In the genomic region with DNA sequence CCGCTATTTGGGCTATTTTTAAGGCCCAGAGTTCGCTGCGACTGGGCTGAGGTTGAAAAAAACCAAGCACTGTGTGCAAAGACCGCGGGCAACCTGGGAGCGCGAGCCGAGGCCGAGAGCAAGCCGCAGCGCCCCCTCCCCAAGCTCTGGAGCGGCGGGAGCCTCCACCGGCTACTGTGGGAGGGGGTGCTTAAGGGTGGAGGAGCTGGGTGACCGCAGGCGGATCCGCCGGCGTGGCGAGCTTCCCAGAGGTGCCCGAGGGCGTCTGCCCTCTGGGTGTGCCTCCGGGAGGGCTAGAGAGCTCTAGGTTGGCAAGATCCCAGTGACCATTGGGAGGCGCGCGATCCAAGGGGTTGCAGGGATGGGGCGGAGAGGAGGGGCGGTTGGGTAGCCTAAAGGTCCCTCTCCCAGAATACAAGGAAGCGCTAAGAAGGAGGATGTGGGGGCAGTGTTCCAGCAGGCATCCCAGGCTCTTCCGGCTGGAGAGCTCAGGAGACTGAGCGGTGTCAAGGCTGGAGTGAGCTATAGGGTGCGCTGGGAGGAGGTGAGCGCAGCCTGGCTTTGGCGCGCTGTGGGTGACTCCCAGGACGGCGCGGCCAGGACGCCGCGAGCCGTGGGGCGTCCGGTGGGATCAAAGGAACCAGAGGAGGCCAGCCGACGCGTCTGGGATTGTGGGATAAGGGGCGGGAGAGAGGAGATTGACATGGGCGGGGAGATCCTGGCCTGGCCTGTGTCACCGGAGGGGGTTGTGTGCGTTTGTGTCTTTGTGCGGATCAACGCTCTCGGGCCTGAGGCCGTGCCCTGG, we compare ENCODE assay signal across 1 cellular context.
TF ChIP-seq lines count a peak whose summit lies in the region.

No MANE protein-coding gene starts in this region.

TF ChIP-seq in HepG2, 621 proteins besides CTCF, POLR2A, EP300 and RAD21 (continued from another document and continues in another):
- TF ChIP-seq, protein P1, sequence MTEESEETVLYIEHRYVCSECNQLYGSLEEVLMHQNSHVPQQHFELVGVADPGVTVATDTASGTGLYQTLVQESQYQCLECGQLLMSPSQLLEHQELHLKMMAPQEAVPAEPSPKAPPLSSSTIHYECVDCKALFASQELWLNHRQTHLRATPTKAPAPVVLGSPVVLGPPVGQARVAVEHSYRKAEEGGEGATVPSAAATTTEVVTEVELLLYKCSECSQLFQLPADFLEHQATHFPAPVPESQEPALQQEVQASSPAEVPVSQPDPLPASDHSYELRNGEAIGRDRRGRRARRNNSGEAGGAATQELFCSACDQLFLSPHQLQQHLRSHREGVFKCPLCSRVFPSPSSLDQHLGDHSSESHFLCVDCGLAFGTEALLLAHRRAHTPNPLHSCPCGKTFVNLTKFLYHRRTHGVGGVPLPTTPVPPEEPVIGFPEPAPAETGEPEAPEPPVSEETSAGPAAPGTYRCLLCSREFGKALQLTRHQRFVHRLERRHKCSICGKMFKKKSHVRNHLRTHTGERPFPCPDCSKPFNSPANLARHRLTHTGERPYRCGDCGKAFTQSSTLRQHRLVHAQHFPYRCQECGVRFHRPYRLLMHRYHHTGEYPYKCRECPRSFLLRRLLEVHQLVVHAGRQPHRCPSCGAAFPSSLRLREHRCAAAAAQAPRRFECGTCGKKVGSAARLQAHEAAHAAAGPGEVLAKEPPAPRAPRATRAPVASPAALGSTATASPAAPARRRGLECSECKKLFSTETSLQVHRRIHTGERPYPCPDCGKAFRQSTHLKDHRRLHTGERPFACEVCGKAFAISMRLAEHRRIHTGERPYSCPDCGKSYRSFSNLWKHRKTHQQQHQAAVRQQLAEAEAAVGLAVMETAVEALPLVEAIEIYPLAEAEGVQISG (CRISPR knock-in tag; IDR thresholded peaks at IDR 0.05): peak; percentile 79
- TF ChIP-seq ZNF260 (CRISPR knock-in tag; IDR thresholded peaks at IDR 0.05; ENCODE audit: borderline replicate concordance, low read depth) (peak; percentile 32; the same call in 1 of the 2 replicates), XBP1 (CRISPR knock-in tag; IDR thresholded peaks at IDR 0.05) (no peak), ZNF235 (CRISPR knock-in tag; IDR thresholded peaks at IDR 0.05; ENCODE audit: borderline replicate concordance) (0 out of 2 replicates have a peak, but pooled peaks have one; percentile 60), SP1 (IDR thresholded peaks at IDR 0.05) (no peak), SP1 (CRISPR knock-in tag; IDR thresholded peaks at IDR 0.05) (peak; percentile 26; the same call in 1 of the 2 replicates), ZFYVE20 (CRISPR knock-in tag; IDR thresholded peaks at IDR 0.05; ENCODE audit: borderline replicate concordance, low read depth) (no peak), ZSCAN31 (CRISPR knock-in tag; IDR thresholded peaks at IDR 0.05; ENCODE audit: low read depth) (no peak), TEF (CRISPR knock-in tag; IDR thresholded peaks at IDR 0.05) (no peak), LBX2 (CRISPR knock-in tag; IDR thresholded peaks at IDR 0.05; ENCODE audit: borderline replicate concordance) (no peak; the same call in 1 of the 2 replicates), HDAC2 (CRISPR knock-in tag; IDR thresholded peaks at IDR 0.05) (peak; percentile 50; the same call in 1 of the 2 replicates), ZNF33A (CRISPR knock-in tag; IDR thresholded peaks at IDR 0.05; ENCODE audit: borderline replicate concordance) (no peak), KDM3A (CRISPR knock-in tag; IDR thresholded peaks at IDR 0.05; ENCODE audit: low read depth) (peak; percentile 20), ZNF136 (CRISPR knock-in tag; IDR thresholded peaks at IDR 0.05; ENCODE audit: low read depth) (no peak), ELF4 (CRISPR knock-in tag; IDR thresholded peaks at IDR 0.05; ENCODE audit: borderline replicate concordance) (0 out of 2 replicates have a peak, but pooled peaks have one; percentile 23), RBM22 (optimal IDR thresholded peaks at IDR 0.05; ENCODE audit: low read length) (peak; percentile 40), ZBTB1 (CRISPR knock-in tag; IDR thresholded peaks at IDR 0.05; ENCODE audit: borderline replicate concordance) (no peak), SRSF4 (IDR thresholded peaks at IDR 0.05; ENCODE audit: low read depth, low read length, poor library complexity, severe bottlenecking) (no peak), FOXO1 (CRISPR knock-in tag; IDR thresholded peaks at IDR 0.05) (no peak), GRHL1 (CRISPR knock-in tag; conservative IDR thresholded peaks at IDR 0.05) (no peak), RNF219 (CRISPR knock-in tag; IDR thresholded peaks at IDR 0.05) (no peak), ZC3H4 (CRISPR knock-in tag; IDR thresholded peaks at IDR 0.05; ENCODE audit: borderline replicate concordance) (no peak), RBM39 (IDR thresholded peaks at IDR 0.05; ENCODE audit: low read depth, low read length, poor library complexity, severe bottlenecking) (peak; percentile 68), SP2 (CRISPR knock-in tag; IDR thresholded peaks at IDR 0.05) (no peak), ZNF619 (CRISPR knock-in tag; IDR thresholded peaks at IDR 0.05) (peak; percentile 80; the same call in 1 of the 2 replicates), ZNF430 (CRISPR knock-in tag; IDR thresholded peaks at IDR 0.05) (0 out of 2 replicates have a peak, but pooled peaks have one; percentile 26), GTF3A (CRISPR knock-in tag; conservative IDR thresholded peaks at IDR 0.05) (no peak), DNMT3B (CRISPR knock-in tag; conservative IDR thresholded peaks at IDR 0.05) (0 out of 2 replicates have a peak, but pooled peaks have one; percentile 55), THYN1 (CRISPR knock-in tag; IDR thresholded peaks at IDR 0.05; ENCODE audit: borderline replicate concordance, low read depth) (no peak), ZNF878 (CRISPR knock-in tag; IDR thresholded peaks at IDR 0.05) (no peak), JARID2 (CRISPR knock-in tag; IDR thresholded peaks at IDR 0.05; ENCODE audit: insufficient replicate concordance) (no peak), HCFC1 (IDR thresholded peaks at IDR 0.05; ENCODE audit: low read depth, low read length) (no peak), JDP2 (CRISPR knock-in tag; IDR thresholded peaks at IDR 0.05; ENCODE audit: borderline replicate concordance) (no peak), ZSCAN5A (CRISPR knock-in tag; IDR thresholded peaks at IDR 0.05; ENCODE audit: borderline replicate concordance) (0 out of 2 replicates have a peak, but pooled peaks have one; percentile 18), ZSCAN29 (CRISPR knock-in tag; conservative IDR thresholded peaks at IDR 0.05) (no peak), ZNF496 (CRISPR knock-in tag; IDR thresholded peaks at IDR 0.05; ENCODE audit: insufficient replicate concordance) (no peak), ZNF501 (CRISPR knock-in tag; IDR thresholded peaks at IDR 0.05) (peak; percentile 64), CHD4 (IDR thresholded peaks at IDR 0.05; ENCODE audit: borderline replicate concordance, low read length) (no peak), SRSF9 (IDR thresholded peaks at IDR 0.05; ENCODE audit: borderline replicate concordance, insufficient read depth, low read depth, low read length, poor library complexity, severe bottlenecking) (no peak), ZNF572 (CRISPR knock-in tag; IDR thresholded peaks at IDR 0.05) (peak; percentile 78; the same call in 1 of the 2 replicates), REPIN1 (CRISPR knock-in tag; IDR thresholded peaks at IDR 0.05; ENCODE audit: borderline replicate concordance, low read depth) (peak; percentile 80), TARDBP (CRISPR knock-in tag; IDR thresholded peaks at IDR 0.05) (peak; percentile 61), ZBTB34 (CRISPR knock-in tag; IDR thresholded peaks at IDR 0.05) (0 out of 2 replicates have a peak, but pooled peaks have one; percentile 18)
- TF ChIP-seq, protein P2, sequence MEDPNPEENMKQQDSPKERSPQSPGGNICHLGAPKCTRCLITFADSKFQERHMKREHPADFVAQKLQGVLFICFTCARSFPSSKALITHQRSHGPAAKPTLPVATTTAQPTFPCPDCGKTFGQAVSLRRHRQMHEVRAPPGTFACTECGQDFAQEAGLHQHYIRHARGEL (CRISPR knock-in tag; IDR thresholded peaks at IDR 0.05): 0 out of 2 replicates have a peak, but pooled peaks have one; percentile 48
- TF ChIP-seq, protein P3, sequence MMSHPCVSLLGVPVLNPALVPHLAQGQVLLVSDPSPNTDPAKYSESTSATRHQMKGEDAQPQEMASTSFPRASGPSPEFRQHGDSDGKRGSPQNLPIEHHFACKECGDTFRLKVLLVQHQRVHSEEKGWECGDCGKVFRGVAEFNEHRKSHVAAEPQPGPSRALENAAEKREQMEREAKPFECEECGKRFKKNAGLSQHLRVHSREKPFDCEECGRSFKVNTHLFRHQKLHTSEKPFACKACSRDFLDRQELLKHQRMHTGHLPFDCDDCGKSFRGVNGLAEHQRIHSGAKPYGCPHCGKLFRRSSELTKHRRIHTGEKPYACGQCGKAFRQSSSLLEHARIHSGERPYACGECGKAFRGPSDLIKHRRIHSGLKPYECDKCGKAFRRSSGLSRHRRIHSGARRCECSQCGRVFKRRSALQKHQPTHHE (CRISPR knock-in tag; IDR thresholded peaks at IDR 0.05; ENCODE audit: borderline replicate concordance): no peak
- TF ChIP-seq, protein P4, sequence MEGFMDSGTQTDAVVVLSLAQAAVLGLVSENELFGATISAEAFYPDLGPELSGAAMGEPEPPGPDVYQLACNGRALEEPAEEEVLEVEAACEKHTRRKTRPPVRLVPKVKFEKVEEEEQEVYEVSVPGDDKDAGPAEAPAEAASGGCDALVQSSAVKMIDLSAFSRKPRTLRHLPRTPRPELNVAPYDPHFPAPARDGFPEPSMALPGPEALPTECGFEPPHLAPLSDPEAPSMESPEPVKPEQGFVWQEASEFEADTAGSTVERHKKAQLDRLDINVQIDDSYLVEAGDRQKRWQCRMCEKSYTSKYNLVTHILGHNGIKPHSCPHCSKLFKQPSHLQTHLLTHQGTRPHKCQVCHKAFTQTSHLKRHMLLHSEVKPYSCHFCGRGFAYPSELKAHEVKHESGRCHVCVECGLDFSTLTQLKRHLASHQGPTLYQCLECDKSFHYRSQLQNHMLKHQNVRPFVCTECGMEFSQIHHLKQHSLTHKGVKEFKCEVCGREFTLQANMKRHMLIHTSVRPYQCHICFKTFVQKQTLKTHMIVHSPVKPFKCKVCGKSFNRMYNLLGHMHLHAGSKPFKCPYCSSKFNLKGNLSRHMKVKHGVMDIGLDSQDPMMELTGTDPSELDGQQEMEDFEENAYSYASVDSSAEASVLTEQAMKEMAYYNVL (CRISPR knock-in tag; IDR thresholded peaks at IDR 0.05; ENCODE audit: borderline replicate concordance): no peak
- TF ChIP-seq, protein P5, sequence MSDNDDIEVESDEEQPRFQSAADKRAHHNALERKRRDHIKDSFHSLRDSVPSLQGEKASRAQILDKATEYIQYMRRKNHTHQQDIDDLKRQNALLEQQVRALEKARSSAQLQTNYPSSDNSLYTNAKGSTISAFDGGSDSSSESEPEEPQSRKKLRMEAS (IDR thresholded peaks at IDR 0.05): 0 out of 2 replicates have a peak, but pooled peaks have one; percentile 54
